8 cellular contexts compared by ENCODE assay signal in genomic region chr1:16187748-16188401, GRCh38. TPM values are rescaled to one million over a fixed set of nuclear protein-coding genes. Genes with fewer than 3 reads are reported as not detected.
DNase-seq lines count a peak whose midpoint lies in the region; TF ChIP-seq lines count a peak whose summit lies in the region.

No MANE protein-coding gene starts in this region.

- H3K9me3 Mint-ChIP-seq in H9 (no peaks in the 10 kb centered on the region), endothelial cell (ENCODE audit: unreplicated experiment) (no peaks in the 10 kb centered on the region)

- H3K23me2 ChIP-seq in H9 (ENCODE audit: insufficient read length, low read depth, low read length, poor library complexity, severe bottlenecking): no peaks in the 10 kb centered on the region

- H3K4me3 ChIP-seq in BE2C (ENCODE audit: low read depth, low read length): no peak overlapping the region

- H3K4me3 Mint-ChIP-seq in H9 (no peak overlapping the region), endothelial cell (ENCODE audit: unreplicated experiment) (no peak overlapping the region)

- H3K27ac Mint-ChIP-seq in H9: no peak overlapping the region; a peak in 1 of 7 replicates
- H3K27ac Mint-ChIP-seq in endothelial cell (ENCODE audit: unreplicated experiment): no peak overlapping the region

- H3K36me3 Mint-ChIP-seq in H9 (ENCODE audit: insufficient read depth in 1 of 3, low read depth in 3 of 3) (no peaks in the 10 kb centered on the region), endothelial cell (ENCODE audit: low read depth, unreplicated experiment) (no peaks in the 10 kb centered on the region)

- H3K27ac ChIP-seq in H9 (ENCODE audit: insufficient read length, low read depth, low read length): no peak overlapping the region

- H3K23ac ChIP-seq in H9 (ENCODE audit: insufficient read length, low read depth, low read length): no peak overlapping the region

- no peaks in the 10 kb centered on the region for H3K9me3 ChIP-seq in BE2C
- no peaks in the 10 kb centered on the region for H3K9me3 ChIP-seq in H9 (ENCODE audit: control insufficient read depth, low read depth, low read length)

- peaks cover 12% of the 10 kb centered on the region for H3K27me3 Mint-ChIP-seq in H9 (ENCODE audit: low read depth)
- peaks cover 5% of the 10 kb centered on the region for H3K27me3 Mint-ChIP-seq in endothelial cell (ENCODE audit: unreplicated experiment)

- no peak overlapping the region for H3K18ac ChIP-seq in H9 (ENCODE audit: insufficient read length, low read depth, low read length)

- H2BK20ac ChIP-seq in H9 (ENCODE audit: low read depth, low read length, poor library complexity, severe bottlenecking): no peak overlapping the region

- H4K5ac ChIP-seq in H9 (ENCODE audit: insufficient read length, low read depth, low read length): no peak overlapping the region

- no peak overlapping the region for H3K14ac ChIP-seq in H9 (ENCODE audit: insufficient read depth, low read length)

- H3K79me1 ChIP-seq in H9 (ENCODE audit: insufficient read depth, low read depth, low read length, poor library complexity, severe bottlenecking): no peaks in the 10 kb centered on the region

- H3K4me1 ChIP-seq in BE2C (no peaks in the 10 kb centered on the region), H9 (ENCODE audit: insufficient read depth, low read length) (no peaks in the 10 kb centered on the region)

- no peak overlapping the region for H3K9ac ChIP-seq in H9 (ENCODE audit: extremely low read depth, insufficient read length, low read length)

- no peak overlapping the region for H2BK12ac ChIP-seq in H9 (ENCODE audit: insufficient read length, low read depth, low read length)

- no peak overlapping the region for H2BK15ac ChIP-seq in H9 (ENCODE audit: low read depth, low read length)

- H4K8ac ChIP-seq in H9 (replicated peaks; ENCODE audit: insufficient read length, low read depth, low read length): no peak overlapping the region

- no peak overlapping the region for H3K4me2 ChIP-seq in H9 (ENCODE audit: insufficient read depth, insufficient read length, low read length)

- H4K91ac ChIP-seq in H9 (ENCODE audit: insufficient read length, low read depth, low read length): no peak overlapping the region

- H3K4ac ChIP-seq in H9 (ENCODE audit: low read depth, low read length): no peak overlapping the region

- no peaks in the 10 kb centered on the region for H3K79me2 ChIP-seq in H9 (ENCODE audit: insufficient read depth, low read length)

- H2BK120ac ChIP-seq in H9 (ENCODE audit: low read depth, low read length, poor library complexity, severe bottlenecking): no peak overlapping the region

- H3K27me3 ChIP-seq in BE2C (no peaks in the 10 kb centered on the region), H9 (ENCODE audit: insufficient read depth, low read length) (no peaks in the 10 kb centered on the region)

- no CpG with 5 or more reads among the region's 15 CpGs for WGBS in H9 (ENCODE audit: extremely low coverage, insufficient read length, low lambda C conversion rate)

- no peak overlapping the region for H2BK5ac ChIP-seq in H9 (ENCODE audit: insufficient read length, low read length)

- no peaks in the 10 kb centered on the region for H3K36me3 ChIP-seq in BE2C

- DNase-seq in BE2C (peak; percentile 65), H9 (peak; percentile 82), NOMO-1 treated with dmso at 0.1 percent for 144 hours (lab: John Stamatoyannopoulos, UW; ENCODE audit: unreplicated experiment) (peak; percentile 37), endothelial cell (ENCODE audit: low spot score) (peak; percentile 87), mucosa of gallbladder (ENCODE audit: low spot score) (peak; percentile 80), mesenteric fat pad (ENCODE audit: low spot score) (no peak)
- peak; percentile 39 for DNase-seq in activated CD8-positive, alpha-beta memory T cell treated with anti-CD3 and anti-CD28 coated beads, Interleukin-2, amount 50 U/mL, for 24 hours (ENCODE audit: extremely low read depth)
- peak; percentile 56 for DNase-seq in stimulated activated CD8-positive, alpha-beta memory T cell treated with anti-CD3 and anti-CD28 coated beads, Interleukin-7, amount 100 ng/mL, for 24 hours (ENCODE audit: low read depth)

- no peaks in the 10 kb centered on the region for H4K20me1 ChIP-seq in H9 (ENCODE audit: control insufficient read depth, insufficient read depth, insufficient read length)

- H2AK5ac ChIP-seq in H9 (ENCODE audit: insufficient read length, low read length): no peak overlapping the region

- H3T11ph ChIP-seq in H9 (ENCODE audit: low read length): no peak overlapping the region

- H3K4me1 Mint-ChIP-seq in H9 (peaks cover 0 to 5% of the 10 kb centered on the region in 2 experiments; a peak in 2 of 4 replicates), endothelial cell (ENCODE audit: unreplicated experiment) (peaks cover 14% of the 10 kb centered on the region)

- peak; percentile 84 for TF ChIP-seq CTCF in BE2C (IDR thresholded peaks at IDR 0.05; ENCODE audit: low read depth, low read length)
- peak; percentile 98 for TF ChIP-seq CTCF in H9 (conservative IDR thresholded peaks at IDR 0.05)
- TF ChIP-seq CTCF in endothelial cell (IDR thresholded peaks at IDR 0.05; ENCODE audit: unreplicated experiment): peak; percentile 90

- H3K56ac ChIP-seq in H9 (ENCODE audit: insufficient read length, low read depth, low read length): no peak overlapping the region

- no peak overlapping the region for H2AFZ ChIP-seq in H9 (ENCODE audit: low read length)

RNA-seq across cellular contexts. Expression of gene ARHGEF19, which starts 24.6 kb away (rescaled TPM):
- 13.3 TPM for polyA plus RNA-seq in BE2C (2012; ENCODE audit: insufficient read depth, insufficient read length, low read depth)
- total RNA-seq in H9 (2021): 18.5 and 21.1 TPM in 2 replicates
- total RNA-seq in endothelial cell (ENCODE audit: unreplicated experiment): 14.0 TPM
- 6.4 TPM for total RNA-seq in mucosa of gallbladder
- total RNA-seq in mesenteric fat pad: 6.7 TPM

RNA-seq across cellular contexts. Expression of gene EPHA2, which starts 32.0 kb away (rescaled TPM):
- polyA plus RNA-seq in BE2C (2012; ENCODE audit: insufficient read depth, insufficient read length, low read depth): 6.2 TPM
- 32.8 and 33.1 TPM in 2 replicates for total RNA-seq in H9 (2021)
- 109 TPM for total RNA-seq in endothelial cell (ENCODE audit: unreplicated experiment)
- 37.2 TPM for total RNA-seq in mucosa of gallbladder
- total RNA-seq in mesenteric fat pad: 17.6 TPM

RNA-seq across cellular contexts. Expression of gene CPLANE2, which starts 49.1 kb away (rescaled TPM):
- polyA plus RNA-seq in BE2C (2012; ENCODE audit: insufficient read depth, insufficient read length, low read depth): 2.4 TPM
- total RNA-seq in H9 (2021) (6.3 and 7.7 TPM in 2 replicates), endothelial cell (ENCODE audit: unreplicated experiment) (3.6 TPM), mucosa of gallbladder (20.6 TPM), mesenteric fat pad (1.9 TPM)
